Comparison of ENCODE assay signal across 9 cellular contexts in genomic region chr3:136078421-136079364, GRCh38.
A peak's percentile ranks its signal among the peaks of the same experiment; 100 is the strongest.
DNase-seq lines count a peak whose midpoint lies in the region; ATAC-seq, FAIRE-seq and TF ChIP-seq lines count a peak whose summit lies in the region.
"Had no signal": no experiment of that assay in that cellular context is flagged by ENCODE, and none has a peak within 500 bp of the region (broad histone marks: within the 10 kb centered on the region; RNA-seq: fewer than 3 reads in every experiment).

No MANE protein-coding gene starts in this region.

- ATAC-seq in GM21423 (IDR thresholded peaks at IDR 0.05; ENCODE audit: unreplicated experiment) = no peak

- no peak overlapping the region for H3K4me3 Mint-ChIP-seq in osteocyte (ENCODE audit: unreplicated experiment)
- H3K4me3 Mint-ChIP-seq: central memory CD8-positive, alpha-beta T cell had no signal

- no peaks in the 10 kb centered on the region for H3K9me3 Mint-ChIP-seq in osteocyte (ENCODE audit: unreplicated experiment)
- H3K9me3 Mint-ChIP-seq: central memory CD8-positive, alpha-beta T cell had no signal

- H3K4me1 Mint-ChIP-seq in osteocyte (ENCODE audit: unreplicated experiment) = peaks cover 4% of the 10 kb centered on the region
- H3K4me1 Mint-ChIP-seq: central memory CD8-positive, alpha-beta T cell had no signal

- peak; percentile 44 for FAIRE-seq in GM12892 (lab: Jason Lieb, UNC)

- DNase-seq in AG08396 (ENCODE audit: low spot score) (peak; percentile 7), GM12892 (ENCODE audit: insufficient read length) (no peak), NCI-H748 treated with DMSO at 0.1 percent for 48 hours (lab: John Stamatoyannopoulos, UW) (peak; percentile 12), dedifferentiated amniotic fluid mesenchymal stem cell (ENCODE audit: extremely low spot score) (peak; percentile 48), osteocyte (ENCODE audit: extremely low spot score, unreplicated experiment) (no peak), HEK293T (ENCODE audit: extremely low spot score) (no peak)
- DNase-seq in stimulated activated CD4-positive, alpha-beta T cell treated with anti-CD3 and anti-CD28 coated beads, Interleukin-4, amount 100 ng/mL, for 1 hour = no peak

- POLR2A ChIA-PET in HEK293T (lab: Yijun Ruan, JAX) = no interaction called here

- TF ChIP-seq POLR2A in GM12892 (IDR thresholded peaks at IDR 0.05; ENCODE audit: low read depth, low read length) = no peak

- peak; percentile 73 for TF ChIP-seq CTCF in osteocyte (IDR thresholded peaks at IDR 0.05)

- peaks cover 27% of the 10 kb centered on the region for H3K36me3 Mint-ChIP-seq in osteocyte (ENCODE audit: unreplicated experiment)

- CTCF ChIA-PET in HEK293T (lab: Yijun Ruan, JAX) = interaction anchor here (0.6 to 1.0 kb wide), 4 partner anchors 99 to 935 kb away, joined by 3 to 4 read pairs (median 3); no protein-coding TSS in a partner anchor

- no peaks in the 10 kb centered on the region for H3K27me3 Mint-ChIP-seq in osteocyte (ENCODE audit: unreplicated experiment)
- H3K27me3 Mint-ChIP-seq: central memory CD8-positive, alpha-beta T cell had no signal

- no peak overlapping the region for H3K27ac Mint-ChIP-seq in osteocyte (ENCODE audit: unreplicated experiment)

TF ChIP-seq in HEK293T, 16 proteins besides CTCF, POLR2A, EP300 and RAD21:
- TF ChIP-seq ARNT (IDR thresholded peaks at IDR 0.05) (no peak), PKNOX1 (IDR thresholded peaks at IDR 0.05) (no peak), HDGF (IDR thresholded peaks at IDR 0.05; ENCODE audit: borderline replicate concordance) (no peak), ZNF384 (IDR thresholded peaks at IDR 0.05) (no peak), FOXM1 (IDR thresholded peaks at IDR 0.05; ENCODE audit: borderline replicate concordance) (no peak), SUZ12 (IDR thresholded peaks at IDR 0.05) (no peak), BHLHE40 (IDR thresholded peaks at IDR 0.05; ENCODE audit: borderline replicate concordance) (no peak), ELF4 (IDR thresholded peaks at IDR 0.05) (no peak), L3MBTL2 (conservative IDR thresholded peaks at IDR 0.05) (no peak), FOXA1 (IDR thresholded peaks at IDR 0.05) (no peak), LEF1 (IDR thresholded peaks at IDR 0.05; ENCODE audit: borderline replicate concordance) (no peak)

Comparison
In these comparisons a context has a peak if more than half of its experiments do, and no peak if none do; other contexts are left out.
1. DNase-seq: peak in AG08396 (single experiment), NCI-H748 treated with DMSO at 0.1 percent for 48 hours (single experiment) and dedifferentiated amniotic fluid mesenchymal stem cell (single experiment); none in GM12892 (single experiment), osteocyte (single experiment), stimulated activated CD4-positive, alpha-beta T cell treated with anti-CD3 and anti-CD28 coated beads, Interleukin-4, amount 100 ng/mL, for 1 hour (single experiment) and HEK293T (single experiment).